Comparison of ENCODE assay signal across 15 cellular contexts in the genomic region with DNA sequence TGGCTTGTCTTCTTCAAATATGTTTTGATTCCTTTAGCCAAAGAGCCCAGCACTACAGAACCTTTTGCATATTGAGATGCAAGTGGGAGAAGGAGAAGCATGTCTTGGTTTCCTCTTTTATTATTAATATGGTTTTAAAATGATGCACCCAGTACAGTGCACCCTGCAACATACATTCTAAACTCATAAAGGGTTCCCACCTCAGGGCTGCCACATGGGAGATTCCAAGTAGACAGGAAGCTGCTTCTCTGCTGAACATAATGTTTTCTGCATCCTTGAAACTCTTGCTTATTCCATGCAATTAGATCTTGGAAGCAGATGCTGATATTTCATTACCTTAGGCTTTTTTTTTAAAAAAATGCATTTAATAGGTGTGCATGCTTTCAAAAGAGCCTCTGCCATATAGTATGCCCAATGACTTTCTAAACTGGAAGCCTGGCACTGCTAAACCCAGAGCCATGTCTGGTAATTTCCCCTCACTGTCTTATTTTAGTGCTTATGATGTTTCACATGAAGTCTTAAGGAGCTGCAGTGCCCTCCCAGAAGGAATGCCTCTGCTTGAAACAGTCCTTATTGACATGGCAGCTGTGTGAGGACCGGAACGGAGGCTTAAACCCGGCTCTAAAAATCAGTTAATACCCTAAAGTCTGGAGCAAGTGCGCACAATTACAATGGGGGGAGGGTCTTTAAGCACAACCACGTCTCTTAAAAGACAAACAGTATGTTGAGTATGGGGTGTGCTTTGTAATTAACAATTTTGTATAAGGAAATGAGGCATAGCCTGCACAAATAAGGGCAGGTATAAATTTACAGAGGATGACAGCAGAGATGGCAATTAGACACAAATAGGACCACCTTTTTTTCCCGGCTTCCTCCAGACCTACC. TPM values are rescaled to one million over a fixed set of nuclear protein-coding genes. Genes with fewer than 3 reads are reported as not detected.
DNase-seq lines count a peak whose midpoint lies in the region; ATAC-seq and TF ChIP-seq lines count a peak whose summit lies in the region.
"Had no signal": no experiment of that assay in that cellular context is flagged by ENCODE, and none has a peak within 500 bp of the region (broad histone marks: within the 10 kb centered on the region; RNA-seq: fewer than 3 reads in every experiment).

No MANE protein-coding gene starts in this region.

- 4% methylated on average over 6 of the region's 6 CpGs for WGBS in HUES64

- H3K9me3 ChIP-seq in HUES64 (ENCODE audit: insufficient read depth, low read depth, low read length), result no peaks in the 10 kb centered on the region
- H3K9me3 ChIP-seq in right atrium auricular region, result no peaks in the 10 kb centered on the region

- peaks cover 68% of the 10 kb centered on the region for H3K4me1 Mint-ChIP-seq in activated T-helper 1 cell treated with anti-CD3 and anti-CD28 coated beads, Interleukin-12 subunit alpha, Interleukin-12 subunit beta, Interleukin-2, Interleukin-4 antibody, amounts not matched to agents 30 ng/mL and 10 ng/mL and 1 ng/mL, durations not matched to agents 14 hours and 24 hours and 36 hours (ENCODE audit: low read depth)
- H3K4me1 Mint-ChIP-seq in osteocyte (ENCODE audit: unreplicated experiment), result peaks cover 58% of the 10 kb centered on the region

- H3K4me1 ChIP-seq in HUES64 (ENCODE audit: insufficient read depth, low read length), result peaks cover 52% of the 10 kb centered on the region
- H3K4me1 ChIP-seq in right atrium auricular region, result peaks cover 0 to 54% of the 10 kb centered on the region in 2 donors

- no peaks in the 10 kb centered on the region for H3K9me3 Mint-ChIP-seq in activated T-helper 1 cell treated with anti-CD3 and anti-CD28 coated beads, Interleukin-12 subunit alpha, Interleukin-12 subunit beta, Interleukin-2, Interleukin-4 antibody, amounts not matched to agents 30 ng/mL and 10 ng/mL and 1 ng/mL, durations not matched to agents 14 hours and 24 hours and 36 hours
- H3K9me3 Mint-ChIP-seq in osteocyte (ENCODE audit: unreplicated experiment), result no peaks in the 10 kb centered on the region

- peaks cover 5% of the 10 kb centered on the region for H3K36me3 Mint-ChIP-seq in activated T-helper 1 cell treated with anti-CD3 and anti-CD28 coated beads, Interleukin-12 subunit alpha, Interleukin-12 subunit beta, Interleukin-2, Interleukin-4 antibody, amounts not matched to agents 30 ng/mL and 10 ng/mL and 1 ng/mL, durations not matched to agents 14 hours and 24 hours and 36 hours (ENCODE audit: low read depth)
- peaks cover 21% of the 10 kb centered on the region for H3K36me3 Mint-ChIP-seq in osteocyte (ENCODE audit: unreplicated experiment)

- intact Hi-C loops in activated T-helper 1 cell treated with anti-CD3 and anti-CD28 coated beads, Interleukin-12 subunit alpha, Interleukin-12 subunit beta, Interleukin-2, Interleukin-4 antibody, amounts not matched to agents 30 ng/mL and 10 ng/mL and 1 ng/mL, durations not matched to agents 14 hours and 24 hours and 36 hours (cut with micrococcal nuclease), result loop anchor here (10.0 kb wide), 1 partner anchor 534 kb away; no protein-coding TSS in a partner anchor

- no peak for TF ChIP-seq CTCF in osteocyte (IDR thresholded peaks at IDR 0.05)
- TF ChIP-seq CTCF in right atrium auricular region (IDR thresholded peaks at IDR 0.05), result no peak

- H3K27ac ChIP-seq in HUES64 (ENCODE audit: low read depth, low read length) (no peak overlapping the region), right atrium auricular region (no peak overlapping the region)
- H3K27ac ChIP-seq: BLaER1, PC-9 had no signal

- no peaks in the 10 kb centered on the region for H3K36me3 ChIP-seq in HUES64 (ENCODE audit: insufficient read depth, low read length)
- no peaks in the 10 kb centered on the region for H3K36me3 ChIP-seq in right atrium auricular region
- H3K36me3 ChIP-seq: BLaER1 had no signal

- H3K4me3 ChIP-seq in HUES64 (ENCODE audit: low read length) (peak overlapping the region; percentile 21; the same call in 1 of the 2 replicates), right atrium auricular region (no peak overlapping the region)
- H3K4me3 ChIP-seq: BLaER1, PC-9 had no signal

- no peak overlapping the region for H3K9ac ChIP-seq in HUES64 (ENCODE audit: low read depth, low read length)
- H3K9ac ChIP-seq: BLaER1 had no signal

- H3K27ac Mint-ChIP-seq in activated T-helper 1 cell treated with anti-CD3 and anti-CD28 coated beads, Interleukin-12 subunit alpha, Interleukin-12 subunit beta, Interleukin-2, Interleukin-4 antibody, amounts not matched to agents 30 ng/mL and 10 ng/mL and 1 ng/mL, durations not matched to agents 14 hours and 24 hours and 36 hours, result peak overlapping the region; percentile 68
- peak overlapping the region; percentile 99 for H3K27ac Mint-ChIP-seq in osteocyte (ENCODE audit: unreplicated experiment)

- peaks cover 87% of the 10 kb centered on the region for H3K27me3 Mint-ChIP-seq in activated T-helper 1 cell treated with anti-CD3 and anti-CD28 coated beads, Interleukin-12 subunit alpha, Interleukin-12 subunit beta, Interleukin-2, Interleukin-4 antibody, amounts not matched to agents 30 ng/mL and 10 ng/mL and 1 ng/mL, durations not matched to agents 14 hours and 24 hours and 36 hours (ENCODE audit: insufficient read depth)
- H3K27me3 Mint-ChIP-seq in osteocyte (ENCODE audit: unreplicated experiment), result no peaks in the 10 kb centered on the region

- ATAC-seq in HG03565 (IDR thresholded peaks at IDR 0.05; ENCODE audit: unreplicated experiment) (no peak), GM19397 (IDR thresholded peaks at IDR 0.05; ENCODE audit: unreplicated experiment) (no peak)

- peak overlapping the region; percentile 26 for H3K4me3 Mint-ChIP-seq in activated T-helper 1 cell treated with anti-CD3 and anti-CD28 coated beads, Interleukin-12 subunit alpha, Interleukin-12 subunit beta, Interleukin-2, Interleukin-4 antibody, amounts not matched to agents 30 ng/mL and 10 ng/mL and 1 ng/mL, durations not matched to agents 14 hours and 24 hours and 36 hours
- H3K4me3 Mint-ChIP-seq in osteocyte (ENCODE audit: unreplicated experiment), result peak overlapping the region; percentile 99

- DNase-seq in DMS79 (lab: John Stamatoyannopoulos, UW) (peak; percentile 73), osteocyte (ENCODE audit: extremely low spot score, unreplicated experiment) (no peak), right atrium auricular region (ENCODE audit: low spot score) (no peak), Kasumi-1 (lab: John Stamatoyannopoulos, UW) (no peak)
- DNase-seq in activated T-helper 1 cell treated with anti-CD3 and anti-CD28 coated beads, Interleukin-12 subunit alpha, Interleukin-12 subunit beta, Interleukin-2, Interleukin-4 antibody, amounts not matched to agents 30 ng/mL and 10 ng/mL and 1 ng/mL, durations not matched to agents 14 hours and 24 hours and 36 hours (ENCODE audit: low spot score), result no peak
- DNase-seq: activated T-cell treated with anti-CD3 and anti-CD28 coated beads for 4 hours; Karpas-422; stimulated activated CD4-positive, alpha-beta T cell treated with anti-CD3 and anti-CD28 coated beads, Interleukin-4, amount 100 ng/mL, for 24 hours; stimulated activated naive CD4-positive, alpha-beta T cell; SW 1271 had no signal

- peaks cover 100% of the 10 kb centered on the region for H3K27me3 ChIP-seq in HUES64 (ENCODE audit: insufficient read depth, low read length)
- peaks cover 65 to 80% of the 10 kb centered on the region in 2 donors for H3K27me3 ChIP-seq in right atrium auricular region

RNA-seq across cellular contexts. Expression of gene SIX1, which starts 2.0 kb away (rescaled TPM):
- 2.0 TPM for polyA plus RNA-seq in HUES64 (2013, experiment 1 of 2)
- polyA plus RNA-seq in HUES64 (2013, experiment 2 of 2), result 2.7 TPM
- 0.39 and 0.41 TPM in 2 replicates for total RNA-seq in activated T-helper 1 cell treated with anti-CD3 and anti-CD28 coated beads, Interleukin-12 subunit alpha, Interleukin-12 subunit beta, Interleukin-2, Interleukin-4 antibody, amounts not matched to agents 30 ng/mL and 10 ng/mL and 1 ng/mL, durations not matched to agents 14 hours and 24 hours and 36 hours
- 339 and 340 TPM in 2 replicates for total RNA-seq in osteocyte
- not detected for total RNA-seq in right atrium auricular region

Comparison
In these comparisons a context has a peak if more than half of its experiments do, and no peak if none do; other contexts are left out.
1. RNA of gene SIX1, which starts 2.0 kb away (total RNA-seq): 339 to 340 TPM in osteocyte; 0.39 to 0.41 TPM in activated T-helper 1 cell treated with anti-CD3 and anti-CD28 coated beads, Interleukin-12 subunit alpha, Interleukin-12 subunit beta, Interleukin-2, Interleukin-4 antibody, amounts not matched to agents 30 ng/mL and 10 ng/mL and 1 ng/mL, durations not matched to agents 14 hours and 24 hours and 36 hours and not detected in right atrium auricular region; every median in the first group is over 100 times any median in the second.